2 cellular contexts compared by ENCODE assay signal in the genomic region with DNA sequence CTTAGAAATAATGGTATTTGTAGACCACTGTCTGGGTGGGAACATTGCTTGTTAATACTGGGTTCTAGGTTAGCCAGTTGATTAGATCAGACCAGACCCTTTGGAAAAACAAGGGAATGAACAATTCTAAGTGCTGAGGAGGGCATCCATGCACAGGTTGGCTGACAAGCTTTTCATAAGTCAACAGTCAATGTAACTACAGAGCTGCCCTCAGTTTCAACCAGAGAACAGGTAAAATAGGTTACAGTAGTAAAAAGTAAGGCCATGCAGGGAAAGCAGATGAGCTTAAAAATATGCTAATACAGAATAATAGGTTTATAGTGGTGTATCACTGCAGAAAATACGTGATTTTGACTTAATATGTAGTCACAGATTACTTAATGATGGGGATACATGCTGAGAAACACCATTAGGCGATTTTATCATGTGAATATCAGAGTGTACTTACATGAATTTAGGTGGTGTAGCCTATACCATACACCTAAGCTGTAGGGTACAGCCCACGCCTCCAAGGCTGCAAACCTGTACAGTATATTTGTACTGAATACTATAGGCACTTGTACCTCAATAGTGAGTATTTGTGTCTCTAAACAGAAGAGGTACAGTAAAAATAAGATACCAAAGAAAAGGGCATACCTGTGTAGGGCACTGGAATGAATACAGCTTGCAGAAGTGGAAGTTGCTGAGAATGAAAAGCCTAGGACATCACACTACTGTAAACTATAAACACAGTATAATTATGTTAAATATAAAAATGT.
TF ChIP-seq lines count a peak whose summit lies in the region.

No MANE protein-coding gene starts in this region.

TF ChIP-seq in WTC11, 78 proteins besides CTCF, POLR2A, EP300 and RAD21:
- TF ChIP-seq, protein P1, sequence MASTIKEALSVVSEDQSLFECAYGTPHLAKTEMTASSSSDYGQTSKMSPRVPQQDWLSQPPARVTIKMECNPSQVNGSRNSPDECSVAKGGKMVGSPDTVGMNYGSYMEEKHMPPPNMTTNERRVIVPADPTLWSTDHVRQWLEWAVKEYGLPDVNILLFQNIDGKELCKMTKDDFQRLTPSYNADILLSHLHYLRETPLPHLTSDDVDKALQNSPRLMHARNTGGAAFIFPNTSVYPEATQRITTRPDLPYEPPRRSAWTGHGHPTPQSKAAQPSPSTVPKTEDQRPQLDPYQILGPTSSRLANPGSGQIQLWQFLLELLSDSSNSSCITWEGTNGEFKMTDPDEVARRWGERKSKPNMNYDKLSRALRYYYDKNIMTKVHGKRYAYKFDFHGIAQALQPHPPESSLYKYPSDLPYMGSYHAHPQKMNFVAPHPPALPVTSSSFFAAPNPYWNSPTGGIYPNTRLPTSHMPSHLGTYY (CRISPR knock-in tag; IDR thresholded peaks at IDR 0.05), result peak; percentile 55; the same call in 1 of the 2 replicates
- TF ChIP-seq NFATC4 (CRISPR knock-in tag; IDR thresholded peaks at IDR 0.05) (peak; percentile 88), MXD4 (CRISPR knock-in tag; IDR thresholded peaks at IDR 0.05; ENCODE audit: borderline replicate concordance) (no peak), ZNF416 (CRISPR knock-in tag; IDR thresholded peaks at IDR 0.05) (0 out of 2 replicates have a peak, but pooled peaks have one; percentile 34), PRRX2 (CRISPR knock-in tag; IDR thresholded peaks at IDR 0.05) (no peak), ZBTB21 (CRISPR knock-in tag; IDR thresholded peaks at IDR 0.05; ENCODE audit: borderline replicate concordance) (no peak), ZNF671 (CRISPR knock-in tag; IDR thresholded peaks at IDR 0.05) (peak; percentile 41; the same call in 1 of the 2 replicates), EMX1 (CRISPR knock-in tag; IDR thresholded peaks at IDR 0.05) (peak; percentile 25; the same call in 1 of the 2 replicates)
- TF ChIP-seq, protein P2, sequence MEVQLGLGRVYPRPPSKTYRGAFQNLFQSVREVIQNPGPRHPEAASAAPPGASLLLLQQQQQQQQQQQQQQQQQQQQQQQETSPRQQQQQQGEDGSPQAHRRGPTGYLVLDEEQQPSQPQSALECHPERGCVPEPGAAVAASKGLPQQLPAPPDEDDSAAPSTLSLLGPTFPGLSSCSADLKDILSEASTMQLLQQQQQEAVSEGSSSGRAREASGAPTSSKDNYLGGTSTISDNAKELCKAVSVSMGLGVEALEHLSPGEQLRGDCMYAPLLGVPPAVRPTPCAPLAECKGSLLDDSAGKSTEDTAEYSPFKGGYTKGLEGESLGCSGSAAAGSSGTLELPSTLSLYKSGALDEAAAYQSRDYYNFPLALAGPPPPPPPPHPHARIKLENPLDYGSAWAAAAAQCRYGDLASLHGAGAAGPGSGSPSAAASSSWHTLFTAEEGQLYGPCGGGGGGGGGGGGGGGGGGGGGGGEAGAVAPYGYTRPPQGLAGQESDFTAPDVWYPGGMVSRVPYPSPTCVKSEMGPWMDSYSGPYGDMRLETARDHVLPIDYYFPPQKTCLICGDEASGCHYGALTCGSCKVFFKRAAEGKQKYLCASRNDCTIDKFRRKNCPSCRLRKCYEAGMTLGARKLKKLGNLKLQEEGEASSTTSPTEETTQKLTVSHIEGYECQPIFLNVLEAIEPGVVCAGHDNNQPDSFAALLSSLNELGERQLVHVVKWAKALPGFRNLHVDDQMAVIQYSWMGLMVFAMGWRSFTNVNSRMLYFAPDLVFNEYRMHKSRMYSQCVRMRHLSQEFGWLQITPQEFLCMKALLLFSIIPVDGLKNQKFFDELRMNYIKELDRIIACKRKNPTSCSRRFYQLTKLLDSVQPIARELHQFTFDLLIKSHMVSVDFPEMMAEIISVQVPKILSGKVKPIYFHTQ (CRISPR knock-in tag; IDR thresholded peaks at IDR 0.05), result 0 out of 2 replicates have a peak, but pooled peaks have one; percentile 56
- TF ChIP-seq, protein P3, sequence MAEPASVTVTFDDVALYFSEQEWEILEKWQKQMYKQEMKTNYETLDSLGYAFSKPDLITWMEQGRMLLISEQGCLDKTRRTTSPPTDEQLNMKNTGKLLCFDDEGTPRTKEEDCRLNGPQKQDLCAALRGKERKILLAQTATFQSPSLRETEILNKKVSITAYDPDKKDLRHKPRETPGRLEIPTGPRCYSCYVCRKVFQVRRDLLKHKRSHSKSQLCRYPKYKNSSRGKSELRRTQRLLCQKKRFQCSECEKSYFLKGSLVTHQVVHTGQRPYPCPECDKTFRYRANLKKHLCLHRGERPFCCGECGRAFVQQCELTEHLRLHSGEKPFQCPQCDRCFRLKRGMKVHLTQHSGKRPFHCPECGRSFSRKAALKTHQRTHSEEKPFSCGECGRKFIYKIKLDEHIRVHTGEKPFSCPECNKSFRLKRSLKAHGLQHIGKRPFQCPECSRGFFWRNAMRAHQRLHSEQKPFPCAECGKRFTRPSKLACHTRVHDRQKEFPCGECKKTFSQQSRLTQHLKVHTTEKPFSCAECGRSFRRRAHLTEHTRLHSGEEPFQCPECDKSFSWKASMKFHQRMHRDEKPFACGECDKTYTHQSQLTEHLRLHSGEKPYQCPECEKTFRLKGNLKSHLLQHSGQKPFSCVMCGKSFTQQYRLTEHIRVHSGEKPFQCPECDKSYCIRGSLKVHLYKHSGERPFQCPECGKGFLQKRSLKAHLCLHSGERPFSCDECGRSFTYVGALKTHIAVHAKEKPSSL (CRISPR knock-in tag; conservative IDR thresholded peaks at IDR 0.05), result 0 out of 2 replicates have a peak, but pooled peaks have one; percentile 11
- TF ChIP-seq, protein P4, sequence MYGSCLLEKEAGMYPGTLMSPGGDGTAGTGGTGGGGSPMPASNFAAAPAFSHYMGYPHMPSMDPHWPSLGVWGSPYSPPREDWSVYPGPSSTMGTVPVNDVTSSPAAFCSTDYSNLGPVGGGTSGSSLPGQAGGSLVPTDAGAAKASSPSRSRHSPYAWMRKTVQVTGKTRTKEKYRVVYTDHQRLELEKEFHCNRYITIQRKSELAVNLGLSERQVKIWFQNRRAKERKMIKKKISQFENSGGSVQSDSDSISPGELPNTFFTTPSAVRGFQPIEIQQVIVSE (CRISPR knock-in tag; IDR thresholded peaks at IDR 0.05; ENCODE audit: borderline replicate concordance), result no peak
- TF ChIP-seq, protein P5, sequence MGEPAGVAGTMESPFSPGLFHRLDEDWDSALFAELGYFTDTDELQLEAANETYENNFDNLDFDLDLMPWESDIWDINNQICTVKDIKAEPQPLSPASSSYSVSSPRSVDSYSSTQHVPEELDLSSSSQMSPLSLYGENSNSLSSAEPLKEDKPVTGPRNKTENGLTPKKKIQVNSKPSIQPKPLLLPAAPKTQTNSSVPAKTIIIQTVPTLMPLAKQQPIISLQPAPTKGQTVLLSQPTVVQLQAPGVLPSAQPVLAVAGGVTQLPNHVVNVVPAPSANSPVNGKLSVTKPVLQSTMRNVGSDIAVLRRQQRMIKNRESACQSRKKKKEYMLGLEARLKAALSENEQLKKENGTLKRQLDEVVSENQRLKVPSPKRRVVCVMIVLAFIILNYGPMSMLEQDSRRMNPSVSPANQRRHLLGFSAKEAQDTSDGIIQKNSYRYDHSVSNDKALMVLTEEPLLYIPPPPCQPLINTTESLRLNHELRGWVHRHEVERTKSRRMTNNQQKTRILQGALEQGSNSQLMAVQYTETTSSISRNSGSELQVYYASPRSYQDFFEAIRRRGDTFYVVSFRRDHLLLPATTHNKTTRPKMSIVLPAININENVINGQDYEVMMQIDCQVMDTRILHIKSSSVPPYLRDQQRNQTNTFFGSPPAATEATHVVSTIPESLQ (CRISPR knock-in tag; IDR thresholded peaks at IDR 0.05), result no peak

TF ChIP-seq in endothelial cell of umbilical vein, 7 proteins besides CTCF, POLR2A, EP300 and RAD21:
- no peak for TF ChIP-seq EZH2 (IDR thresholded peaks at IDR 0.05; ENCODE audit: borderline replicate concordance, low read depth, low read length, severe bottlenecking)
- TF ChIP-seq FOS (IDR thresholded peaks at IDR 0.05; ENCODE audit: borderline replicate concordance, insufficient read depth, low read length), result no peak
- TF ChIP-seq GATA2 (IDR thresholded peaks at IDR 0.05; ENCODE audit: insufficient read depth, insufficient read length, low read depth, low read length), result no peak
